Comparison of ENCODE assay signal across 1 cellular context in genomic region chr1:83763281-83764095, GRCh38.
TF ChIP-seq lines count a peak whose summit lies in the region.

No MANE protein-coding gene starts in this region.

TF ChIP-seq in HEK293, 187 proteins besides CTCF, POLR2A, EP300 and RAD21 (continued from another document and continues in another):
- TF ChIP-seq ZNF132 (tag by site-specific recombination; IDR thresholded peaks at IDR 0.05; ENCODE audit: borderline replicate concordance) (no peak), ZBTB11 (tag by site-specific recombination; conservative IDR thresholded peaks at IDR 0.05; ENCODE audit: low read depth) (no peak), ZNF426 (tag by site-specific recombination; IDR thresholded peaks at IDR 0.05) (no peak), ZNF248 (tag by site-specific recombination; IDR thresholded peaks at IDR 0.05) (no peak), ZFP37 (tag by site-specific recombination; IDR thresholded peaks at IDR 0.05) (no peak), ZNF514 (tag by site-specific recombination; IDR thresholded peaks at IDR 0.05) (no peak), ZNF843 (tag by site-specific recombination; IDR thresholded peaks at IDR 0.05) (peak; percentile 87; the same call in 1 of the 2 replicates), ZNF510 (tag by site-specific recombination; IDR thresholded peaks at IDR 0.05; ENCODE audit: insufficient replicate concordance) (no peak), ZNF175 (tag by site-specific recombination; IDR thresholded peaks at IDR 0.05) (no peak), ZNF214 (tag by site-specific recombination; IDR thresholded peaks at IDR 0.05; ENCODE audit: borderline replicate concordance) (no peak), BCL11B (tag by site-specific recombination; IDR thresholded peaks at IDR 0.05; ENCODE audit: low read depth) (0 out of 2 replicates have a peak, but pooled peaks have one; percentile 20), MYNN (tag by site-specific recombination; IDR thresholded peaks at IDR 0.05; ENCODE audit: borderline replicate concordance) (no peak), ZNF335 (tag by site-specific recombination; conservative IDR thresholded peaks at IDR 0.05) (peak; percentile 42), SP7 (tag by site-specific recombination; IDR thresholded peaks at IDR 0.05) (peak; percentile 93), ZXDB (tag by site-specific recombination; IDR thresholded peaks at IDR 0.05) (peak; percentile 65), KLF10 (tag by site-specific recombination; IDR thresholded peaks at IDR 0.05) (no peak), SCRT1 (tag by site-specific recombination; IDR thresholded peaks at IDR 0.05; ENCODE audit: borderline replicate concordance) (no peak), ZNF114 (tag by site-specific recombination; IDR thresholded peaks at IDR 0.05) (no peak), HOXA7 (CRISPR knock-in tag; IDR thresholded peaks at IDR 0.05; ENCODE audit: borderline replicate concordance) (no peak), PRDM1 (tag by site-specific recombination; IDR thresholded peaks at IDR 0.05) (peak; percentile 47; the same call in 1 of the 2 replicates), ZBTB20 (tag by site-specific recombination; IDR thresholded peaks at IDR 0.05) (peak; percentile 86), OSR2 (tag by site-specific recombination; IDR thresholded peaks at IDR 0.05) (peak; percentile 34; the same call in 1 of the 2 replicates), HIC1 (tag by site-specific recombination; IDR thresholded peaks at IDR 0.05) (no peak), ZNF639 (tag by site-specific recombination; IDR thresholded peaks at IDR 0.05) (no peak), ZNF473 (tag by site-specific recombination; IDR thresholded peaks at IDR 0.05) (no peak), ZNF571 (tag by site-specific recombination; IDR thresholded peaks at IDR 0.05) (no peak), ZSCAN18 (tag by site-specific recombination; IDR thresholded peaks at IDR 0.05) (no peak), ZNF10 (tag by site-specific recombination; IDR thresholded peaks at IDR 0.05) (no peak), ZNF561 (tag by site-specific recombination; IDR thresholded peaks at IDR 0.05; ENCODE audit: borderline replicate concordance) (no peak), ZNF670 (tag by site-specific recombination; IDR thresholded peaks at IDR 0.05; ENCODE audit: low read depth) (no peak)
- TF ChIP-seq, protein P1, sequence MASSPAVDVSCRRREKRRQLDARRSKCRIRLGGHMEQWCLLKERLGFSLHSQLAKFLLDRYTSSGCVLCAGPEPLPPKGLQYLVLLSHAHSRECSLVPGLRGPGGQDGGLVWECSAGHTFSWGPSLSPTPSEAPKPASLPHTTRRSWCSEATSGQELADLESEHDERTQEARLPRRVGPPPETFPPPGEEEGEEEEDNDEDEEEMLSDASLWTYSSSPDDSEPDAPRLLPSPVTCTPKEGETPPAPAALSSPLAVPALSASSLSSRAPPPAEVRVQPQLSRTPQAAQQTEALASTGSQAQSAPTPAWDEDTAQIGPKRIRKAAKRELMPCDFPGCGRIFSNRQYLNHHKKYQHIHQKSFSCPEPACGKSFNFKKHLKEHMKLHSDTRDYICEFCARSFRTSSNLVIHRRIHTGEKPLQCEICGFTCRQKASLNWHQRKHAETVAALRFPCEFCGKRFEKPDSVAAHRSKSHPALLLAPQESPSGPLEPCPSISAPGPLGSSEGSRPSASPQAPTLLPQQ (tag by site-specific recombination; IDR thresholded peaks at IDR 0.05) = no peak
- TF ChIP-seq, protein P2, sequence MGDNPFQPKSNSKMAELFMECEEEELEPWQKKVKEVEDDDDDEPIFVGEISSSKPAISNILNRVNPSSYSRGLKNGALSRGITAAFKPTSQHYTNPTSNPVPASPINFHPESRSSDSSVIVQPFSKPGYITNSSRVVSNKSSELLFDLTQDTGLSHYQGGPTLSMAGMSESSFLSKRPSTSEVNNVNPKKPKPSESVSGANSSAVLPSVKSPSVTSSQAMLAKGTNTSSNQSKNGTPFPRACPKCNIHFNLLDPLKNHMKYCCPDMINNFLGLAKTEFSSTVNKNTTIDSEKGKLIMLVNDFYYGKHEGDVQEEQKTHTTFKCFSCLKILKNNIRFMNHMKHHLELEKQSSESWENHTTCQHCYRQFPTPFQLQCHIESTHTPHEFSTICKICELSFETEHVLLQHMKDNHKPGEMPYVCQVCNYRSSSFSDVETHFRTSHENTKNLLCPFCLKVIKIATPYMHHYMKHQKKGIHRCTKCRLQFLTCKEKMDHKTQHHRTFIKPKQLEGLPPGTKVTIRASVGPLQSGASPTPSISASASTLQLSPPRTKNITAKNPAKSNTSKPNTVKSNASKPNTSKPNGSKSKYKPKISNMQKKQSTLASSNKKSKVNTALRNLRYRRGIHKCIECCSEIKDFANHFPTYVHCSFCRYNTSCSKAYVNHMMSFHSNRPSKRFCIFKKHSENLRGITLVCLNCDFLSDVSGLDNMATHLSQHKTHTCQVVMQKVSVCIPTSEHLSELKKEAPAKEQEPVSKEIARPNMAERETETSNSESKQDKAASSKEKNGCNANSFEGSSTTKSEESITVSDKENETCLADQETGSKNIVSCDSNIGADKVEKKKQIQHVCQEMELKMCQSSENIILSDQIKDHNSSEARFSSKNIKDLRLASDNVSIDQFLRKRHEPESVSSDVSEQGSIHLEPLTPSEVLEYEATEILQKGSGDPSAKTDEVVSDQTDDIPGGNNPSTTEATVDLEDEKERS (tag by site-specific recombination; IDR thresholded peaks at IDR 0.05) = no peak
- TF ChIP-seq, protein P3, sequence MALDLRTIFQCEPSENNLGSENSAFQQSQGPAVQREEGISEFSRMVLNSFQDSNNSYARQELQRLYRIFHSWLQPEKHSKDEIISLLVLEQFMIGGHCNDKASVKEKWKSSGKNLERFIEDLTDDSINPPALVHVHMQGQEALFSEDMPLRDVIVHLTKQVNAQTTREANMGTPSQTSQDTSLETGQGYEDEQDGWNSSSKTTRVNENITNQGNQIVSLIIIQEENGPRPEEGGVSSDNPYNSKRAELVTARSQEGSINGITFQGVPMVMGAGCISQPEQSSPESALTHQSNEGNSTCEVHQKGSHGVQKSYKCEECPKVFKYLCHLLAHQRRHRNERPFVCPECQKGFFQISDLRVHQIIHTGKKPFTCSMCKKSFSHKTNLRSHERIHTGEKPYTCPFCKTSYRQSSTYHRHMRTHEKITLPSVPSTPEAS (tag by site-specific recombination; IDR thresholded peaks at IDR 0.05) = no peak
- TF ChIP-seq, protein P4, sequence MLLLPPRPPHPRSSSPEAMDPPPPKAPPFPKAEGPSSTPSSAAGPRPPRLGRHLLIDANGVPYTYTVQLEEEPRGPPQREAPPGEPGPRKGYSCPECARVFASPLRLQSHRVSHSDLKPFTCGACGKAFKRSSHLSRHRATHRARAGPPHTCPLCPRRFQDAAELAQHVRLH (tag by site-specific recombination; IDR thresholded peaks at IDR 0.05) = peak; percentile 73; the same call in 1 of the 2 replicates
- TF ChIP-seq, protein P5, sequence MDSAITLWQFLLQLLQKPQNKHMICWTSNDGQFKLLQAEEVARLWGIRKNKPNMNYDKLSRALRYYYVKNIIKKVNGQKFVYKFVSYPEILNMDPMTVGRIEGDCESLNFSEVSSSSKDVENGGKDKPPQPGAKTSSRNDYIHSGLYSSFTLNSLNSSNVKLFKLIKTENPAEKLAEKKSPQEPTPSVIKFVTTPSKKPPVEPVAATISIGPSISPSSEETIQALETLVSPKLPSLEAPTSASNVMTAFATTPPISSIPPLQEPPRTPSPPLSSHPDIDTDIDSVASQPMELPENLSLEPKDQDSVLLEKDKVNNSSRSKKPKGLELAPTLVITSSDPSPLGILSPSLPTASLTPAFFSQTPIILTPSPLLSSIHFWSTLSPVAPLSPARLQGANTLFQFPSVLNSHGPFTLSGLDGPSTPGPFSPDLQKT (IDR thresholded peaks at IDR 0.05; ENCODE audit: borderline replicate concordance, low read depth, low read length) = no peak
- TF ChIP-seq, protein P6, sequence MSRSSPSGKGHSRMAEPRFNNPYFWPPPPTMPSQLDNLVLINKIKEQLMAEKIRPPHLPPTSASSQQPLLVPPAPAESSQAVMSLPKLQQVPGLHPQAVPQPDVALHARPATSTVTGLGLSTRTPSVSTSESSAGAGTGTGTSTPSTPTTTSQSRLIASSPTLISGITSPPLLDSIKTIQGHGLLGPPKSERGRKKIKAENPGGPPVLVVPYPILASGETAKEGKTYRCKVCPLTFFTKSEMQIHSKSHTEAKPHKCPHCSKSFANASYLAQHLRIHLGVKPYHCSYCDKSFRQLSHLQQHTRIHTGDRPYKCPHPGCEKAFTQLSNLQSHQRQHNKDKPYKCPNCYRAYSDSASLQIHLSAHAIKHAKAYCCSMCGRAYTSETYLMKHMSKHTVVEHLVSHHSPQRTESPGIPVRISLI (tag by site-specific recombination; IDR thresholded peaks at IDR 0.05) = no peak
- TF ChIP-seq, protein P7, sequence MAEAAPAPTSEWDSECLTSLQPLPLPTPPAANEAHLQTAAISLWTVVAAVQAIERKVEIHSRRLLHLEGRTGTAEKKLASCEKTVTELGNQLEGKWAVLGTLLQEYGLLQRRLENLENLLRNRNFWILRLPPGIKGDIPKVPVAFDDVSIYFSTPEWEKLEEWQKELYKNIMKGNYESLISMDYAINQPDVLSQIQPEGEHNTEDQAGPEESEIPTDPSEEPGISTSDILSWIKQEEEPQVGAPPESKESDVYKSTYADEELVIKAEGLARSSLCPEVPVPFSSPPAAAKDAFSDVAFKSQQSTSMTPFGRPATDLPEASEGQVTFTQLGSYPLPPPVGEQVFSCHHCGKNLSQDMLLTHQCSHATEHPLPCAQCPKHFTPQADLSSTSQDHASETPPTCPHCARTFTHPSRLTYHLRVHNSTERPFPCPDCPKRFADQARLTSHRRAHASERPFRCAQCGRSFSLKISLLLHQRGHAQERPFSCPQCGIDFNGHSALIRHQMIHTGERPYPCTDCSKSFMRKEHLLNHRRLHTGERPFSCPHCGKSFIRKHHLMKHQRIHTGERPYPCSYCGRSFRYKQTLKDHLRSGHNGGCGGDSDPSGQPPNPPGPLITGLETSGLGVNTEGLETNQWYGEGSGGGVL (tag by site-specific recombination; IDR thresholded peaks at IDR 0.05) = no peak
